Comparison of ENCODE assay signal across 31 cellular contexts in the genomic region with DNA sequence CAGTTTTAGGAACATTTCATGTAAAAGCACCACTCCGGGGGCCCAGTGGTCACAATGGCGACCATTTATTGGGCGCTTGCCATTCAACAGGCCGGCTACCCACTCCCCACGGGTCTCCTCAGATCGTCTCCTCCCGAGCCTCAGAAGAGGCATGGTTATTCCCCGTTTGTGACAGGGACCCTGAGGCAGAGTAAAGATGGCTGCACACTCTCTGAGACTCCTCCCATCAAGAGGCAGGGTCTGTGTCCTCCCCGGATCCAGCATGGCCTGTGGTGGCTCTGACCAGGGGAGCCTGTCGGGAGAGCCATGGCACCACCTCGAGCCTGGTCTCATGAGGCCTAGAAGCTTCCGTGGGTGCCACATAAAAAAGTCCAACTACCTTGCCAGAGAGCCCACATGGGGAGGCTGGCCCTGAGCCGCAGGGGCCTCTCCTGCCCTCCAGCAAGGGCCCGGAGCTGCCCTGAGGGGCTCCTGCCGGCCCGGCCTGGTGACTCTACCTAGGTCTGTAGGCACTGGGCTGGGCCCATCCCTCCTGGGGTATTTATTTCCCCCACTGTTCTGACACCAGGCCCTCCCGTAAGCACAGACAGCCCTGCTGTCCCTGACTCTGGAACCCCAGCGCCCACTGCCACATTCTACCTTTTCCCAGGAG.
A peak's percentile ranks its signal among the peaks of the same experiment; 100 is the strongest.
DNase-seq lines count a peak whose midpoint lies in the region; ATAC-seq and TF ChIP-seq lines count a peak whose summit lies in the region.
"Had no signal": no experiment of that assay in that cellular context is flagged by ENCODE, and none has a peak within 500 bp of the region (broad histone marks: within the 10 kb centered on the region; RNA-seq: fewer than 3 reads in every experiment).

No MANE protein-coding gene starts in this region.

- peak; percentile 41 for ATAC-seq in activated B cell treated with CpG ODN at 0.5 μM for 24 hours (ENCODE audit: low read depth)
- ATAC-seq in stimulated activated naive B cell treated with anti-CD40 and anti-IgM and Interleukin-4, amounts not matched to agents 10 μg/mL and 1 μg/mL and 100 μg/mL, for 72 hours (replicated peaks) = peak; percentile 22 to 48
- ATAC-seq in T-helper 17 cell = no peak
- ATAC-seq: activated CD8-positive, alpha-beta T cell treated with anti-CD3 and anti-CD28 coated beads for 36 hours; activated T-helper 17 cell treated with anti-CD3 and anti-CD28 coated beads, Interleukin-2, amount 50 U/mL, for 72 hours; foreskin keratinocyte; heart right ventricle; psoas muscle had no signal

- H3K4me1 Mint-ChIP-seq in activated B cell treated with CpG ODN at 0.5 μM for 24 hours (peaks cover 62% of the 10 kb centered on the region), T-helper 17 cell (peaks cover 2% of the 10 kb centered on the region)
- peaks cover 47 to 76% of the 10 kb centered on the region in 2 donors for H3K4me1 Mint-ChIP-seq in stimulated activated naive B cell treated with anti-CD40 and anti-IgM and Interleukin-4, amounts not matched to agents 10 μg/mL and 1 μg/mL and 100 μg/mL, for 72 hours
- H3K4me1 Mint-ChIP-seq: activated T-helper 17 cell treated with anti-CD3 and anti-CD28 coated beads, Interleukin-2, amount 50 U/mL, for 72 hours had no signal

- H3K4me3 ChIP-seq in GM12864 (ENCODE audit: low read depth, low read length) = peak overlapping the region; percentile 3; the same call in 1 of the 2 replicates
- H3K4me3 ChIP-seq: esophagus squamous epithelium, GM23248, heart right ventricle, psoas muscle, sigmoid colon, tibial nerve had no signal

- H3K27ac Mint-ChIP-seq in activated B cell treated with CpG ODN at 0.5 μM for 24 hours (peak overlapping the region; percentile 54), T-helper 17 cell (no peak overlapping the region)
- peak overlapping the region; percentile 90 for H3K27ac Mint-ChIP-seq in stimulated activated naive B cell treated with anti-CD40 and anti-IgM and Interleukin-4, amounts not matched to agents 10 μg/mL and 1 μg/mL and 100 μg/mL, for 72 hours
- H3K27ac Mint-ChIP-seq: activated CD8-positive, alpha-beta T cell treated with anti-CD3 and anti-CD28 coated beads for 36 hours; activated T-helper 17 cell treated with anti-CD3 and anti-CD28 coated beads, Interleukin-2, amount 50 U/mL, for 72 hours; HFFc6; mesothelial cell of epicardium had no signal

- intact Hi-C loops in activated B cell treated with CpG ODN at 0.5 μM for 24 hours (cut with micrococcal nuclease) = loop anchor here (5.0 kb wide), 1 partner anchor 91 kb away; the partner anchor contains the start of gene VAV2

- TF ChIP-seq CTCF in GM12864 (IDR thresholded peaks at IDR 0.05; ENCODE audit: low read depth, low read length, missing control alignments) = no peak
- no peak for TF ChIP-seq CTCF in GM20000 (IDR thresholded peaks at IDR 0.05; ENCODE audit: extremely low read depth, missing control alignments)
- no peak for TF ChIP-seq CTCF in activated B cell treated with CpG ODN at 0.5 μM for 24 hours (IDR thresholded peaks at IDR 0.05)

- no peaks in the 10 kb centered on the region for H3K9me3 ChIP-seq in T-helper 17 cell (ENCODE audit: control insufficient read depth, low read length, poor library complexity, severe bottlenecking)
- H3K9me3 ChIP-seq: esophagus squamous epithelium, heart right ventricle, psoas muscle, sigmoid colon, tibial nerve had no signal

- CTCF ChIA-PET in activated B cell treated with CpG ODN at 0.5 μM for 24 hours (lab: Charles Lee) = no interaction called here

- H3K4me3 Mint-ChIP-seq in activated B cell treated with CpG ODN at 0.5 μM for 24 hours = peak overlapping the region; percentile 52
- H3K4me3 Mint-ChIP-seq in stimulated activated naive B cell treated with anti-CD40 and anti-IgM and Interleukin-4, amounts not matched to agents 10 μg/mL and 1 μg/mL and 100 μg/mL, for 72 hours = peak overlapping the region; percentile 35 to 44
- no peak overlapping the region for H3K4me3 Mint-ChIP-seq in T-helper 17 cell
- H3K4me3 Mint-ChIP-seq: activated CD8-positive, alpha-beta T cell treated with anti-CD3 and anti-CD28 coated beads for 36 hours; activated T-helper 17 cell treated with anti-CD3 and anti-CD28 coated beads, Interleukin-2, amount 50 U/mL, for 72 hours; HFFc6; mesothelial cell of epicardium had no signal

- peaks cover 10% of the 10 kb centered on the region for H3K36me3 Mint-ChIP-seq in activated B cell treated with CpG ODN at 0.5 μM for 24 hours (ENCODE audit: low read depth)
- peaks cover 18 to 36% of the 10 kb centered on the region in 2 donors for H3K36me3 Mint-ChIP-seq in stimulated activated naive B cell treated with anti-CD40 and anti-IgM and Interleukin-4, amounts not matched to agents 10 μg/mL and 1 μg/mL and 100 μg/mL, for 72 hours
- no peaks in the 10 kb centered on the region for H3K36me3 Mint-ChIP-seq in T-helper 17 cell (ENCODE audit: low read depth)
- H3K36me3 Mint-ChIP-seq: mesothelial cell of epicardium had no signal

- no peaks in the 10 kb centered on the region for H3K9me3 Mint-ChIP-seq in activated B cell treated with CpG ODN at 0.5 μM for 24 hours
- H3K9me3 Mint-ChIP-seq in stimulated activated naive B cell treated with anti-CD40 and anti-IgM and Interleukin-4, amounts not matched to agents 10 μg/mL and 1 μg/mL and 100 μg/mL, for 72 hours = no peaks in the 10 kb centered on the region
- H3K9me3 Mint-ChIP-seq: activated CD8-positive, alpha-beta T cell treated with anti-CD3 and anti-CD28 coated beads for 36 hours; activated T-helper 17 cell treated with anti-CD3 and anti-CD28 coated beads, Interleukin-2, amount 50 U/mL, for 72 hours; HFFc6; mesothelial cell of epicardium had no signal

- no peaks in the 10 kb centered on the region for H3K27me3 Mint-ChIP-seq in activated B cell treated with CpG ODN at 0.5 μM for 24 hours
- no peaks in the 10 kb centered on the region for H3K27me3 Mint-ChIP-seq in stimulated activated naive B cell treated with anti-CD40 and anti-IgM and Interleukin-4, amounts not matched to agents 10 μg/mL and 1 μg/mL and 100 μg/mL, for 72 hours
- H3K27me3 Mint-ChIP-seq in T-helper 17 cell = no peaks in the 10 kb centered on the region
- H3K27me3 Mint-ChIP-seq: activated CD8-positive, alpha-beta T cell treated with anti-CD3 and anti-CD28 coated beads for 36 hours; activated T-helper 17 cell treated with anti-CD3 and anti-CD28 coated beads, Interleukin-2, amount 50 U/mL, for 72 hours had no signal

- DNase-seq in GM12864 (ENCODE audit: low read depth) (no peak), GM20000 (ENCODE audit: low spot score) (peak; percentile 50), activated B cell treated with CpG ODN at 0.5 μM for 24 hours (no peak), T-helper 17 cell (no peak), hippocampal formation (lab: John Stamatoyannopoulos, UW) (no peak), occipital lobe (lab: John Stamatoyannopoulos, UW) (no peak)
- no peak for DNase-seq in stimulated activated naive B cell treated with anti-CD40 and anti-IgM and Interleukin-4, amounts not matched to agents 10 μg/mL and 1 μg/mL and 100 μg/mL, for 72 hours
- DNase-seq: activated CD8-positive, alpha-beta T cell treated with anti-CD3 and anti-CD28 coated beads for 36 hours; activated naive CD4-positive, alpha-beta T cell treated with anti-CD3 and anti-CD28 coated beads, Interleukin-2, amount 50 U/mL, for 16 hours; amniotic stem cell; brain microvascular endothelial cell; DMS153; esophagus squamous epithelium; foreskin keratinocyte; GM23248; heart right ventricle; HFFc6; kidney; MM.1S; NCI-H2029 treated with DMSO at 0.1 percent for 48 hours; NCI-H2227 treated with DMSO at 0.1 percent for 48 hours; NCI-H526 treated with DMSO at 0.1 percent for 48 hours; nucleus accumbens; psoas muscle; Right ventricle myocardium superior; sigmoid colon; stimulated activated CD4-positive, alpha-beta T cell treated with anti-CD3 and anti-CD28 coated beads, Interleukin-12 subunit alpha, Interleukin-12 subunit beta, amount 100 ng/mL, for 4 hours; stimulated activated CD4-positive, alpha-beta T cell treated with anti-CD3 and anti-CD28 coated beads, Interleukin-4, amount 100 ng/mL, for 1 hour had no signal

- POLR2A ChIA-PET in activated B cell treated with CpG ODN at 0.5 μM for 24 hours (lab: Charles Lee) = no interaction called here
